ENCODE assay signal across 25 cellular contexts in genomic region chrX:134513091-134513490, GRCh38. TPM values are rescaled to one million over a fixed set of nuclear protein-coding genes. Genes with fewer than 3 reads are reported as not detected.
A peak's percentile ranks its signal among the peaks of the same experiment; 100 is the strongest.
DNase-seq lines count a peak whose midpoint lies in the region; ATAC-seq, FAIRE-seq and TF ChIP-seq lines count a peak whose summit lies in the region.
"Had no signal": no experiment of that assay in that cellular context is flagged by ENCODE, and none has a peak within 500 bp of the region (broad histone marks: within the 10 kb centered on the region; RNA-seq: fewer than 3 reads in every experiment).

No MANE protein-coding gene starts in this region.

- H3K9me3 Mint-ChIP-seq in osteocyte (ENCODE audit: unreplicated experiment): no peaks in the 10 kb centered on the region
- H3K9me3 Mint-ChIP-seq: activated naive CD8-positive, alpha-beta T cell treated with anti-CD3 and anti-CD28 coated beads, Interleukin-2, amount 50 U/mL, for 24 hours; CD4-positive, alpha-beta T cell had no signal

- H3K27me3 ChIP-seq in HCT116 (ENCODE audit: insufficient read depth, low read length) (no peaks in the 10 kb centered on the region), endothelial cell of umbilical vein (ENCODE audit: control insufficient read depth in 2 of 2, insufficient read depth in 2 of 2, low read length in 2 of 2) (no peaks in the 10 kb centered on the region), HepG2 (ENCODE audit: control insufficient read depth in 1 of 2, insufficient read depth in 2 of 2, low read length in 2 of 2) (no peaks in the 10 kb centered on the region)
- H3K27me3 ChIP-seq: body of pancreas, colonic mucosa, sigmoid colon, stomach, tibial nerve had no signal

- CTCF ChIA-PET in HCT116 (lab: Charles Lee) (no interaction called here), RWPE1 (lab: Yijun Ruan, JAX) (no interaction called here), endothelial cell of umbilical vein (lab: Charles Lee) (interaction anchor here (1.0 to 1.6 kb wide), 5 partner anchors 8 to 270 kb away, joined by 3 to 5 read pairs (median 3); no protein-coding TSS in a partner anchor), HepG2 (lab: Yijun Ruan, JAX; ENCODE audit: low intra/inter-chr PET ratio, low total read pairs) (no interaction called here)

- TF ChIP-seq CTCF in HCT116 (IDR thresholded peaks at IDR 0.05 in 2 of 3, conservative IDR thresholded peaks at IDR 0.05 in 1 of 3; ENCODE audit: borderline replicate concordance in 1 of 3, insufficient read depth in 1 of 3, low read depth in 2 of 3, low read length in 2 of 3) (no peak), RWPE1 (conservative IDR thresholded peaks at IDR 0.05; ENCODE audit: low read depth) (no peak), endothelial cell of umbilical vein (IDR thresholded peaks at IDR 0.05; ENCODE audit: extremely low read depth in 1 of 2, insufficient read depth in 1 of 2, low read depth in 1 of 2, low read length in 2 of 2) (no peak), osteocyte (IDR thresholded peaks at IDR 0.05) (no peak), HepG2 (CRISPR knock-in tag; IDR thresholded peaks at IDR 0.05) (no peak)

- DNase-seq in HCT116 (ENCODE audit: low read depth, low spot score): no peak
- no peak for DNase-seq in RWPE1 (ENCODE audit: low spot score)
- DNase-seq in endothelial cell of umbilical vein (ENCODE audit: low read depth, low spot score): no peak
- DNase-seq in osteocyte (ENCODE audit: extremely low spot score, unreplicated experiment): no peak
- DNase-seq in HepG2 (ENCODE audit: low spot score): no peak
- no peak for DNase-seq in activated naive CD4-positive, alpha-beta T cell treated with Interleukin-2 at 50 U/mL for 16 hours
- DNase-seq: activated CD8-positive, alpha-beta T cell treated with anti-CD3 and anti-CD28 coated beads, Interleukin-2, amount 10 ng/mL, durations not matched to agents 7 days and 5 days; activated gamma-delta T cell; activated naive CD8-positive, alpha-beta T cell treated with anti-CD3 and anti-CD28 coated beads, Interleukin-2, amount 50 U/mL, for 24 hours; body of pancreas; CD4-positive, alpha-beta T cell; colonic mucosa; DMS 273 treated with DMSO at 0.1 percent for 48 hours; effector memory CD4-positive, alpha-beta T cell; lower lobe of right lung; NCI-H2029 treated with DMSO at 0.1 percent for 48 hours; NCI-H774; Right ventricle myocardium superior; sigmoid colon; stomach had no signal

- peaks cover 13% of the 10 kb centered on the region for H3K4me1 Mint-ChIP-seq in osteocyte (ENCODE audit: unreplicated experiment)
- H3K4me1 Mint-ChIP-seq: activated naive CD8-positive, alpha-beta T cell treated with anti-CD3 and anti-CD28 coated beads, Interleukin-2, amount 50 U/mL, for 24 hours; neural crest cell had no signal

- H4K20me1 ChIP-seq in HCT116 (ENCODE audit: insufficient read depth): no peaks in the 10 kb centered on the region
- no peaks in the 10 kb centered on the region for H4K20me1 ChIP-seq in endothelial cell of umbilical vein (replicated peaks; ENCODE audit: control insufficient read depth, extremely low read depth, insufficient read depth, low read length)
- no peaks in the 10 kb centered on the region for H4K20me1 ChIP-seq in HepG2 (ENCODE audit: insufficient read depth, low read length)

- ATAC-seq in HCT116: no peak; the same call in 1 of the 2 replicates
- ATAC-seq in HepG2: no peak
- no peak for ATAC-seq in HG02852 (IDR thresholded peaks at IDR 0.05; ENCODE audit: unreplicated experiment)
- ATAC-seq: activated CD4-positive, CD25-positive, alpha-beta regulatory T cell treated with anti-CD3 and anti-CD28 coated beads, Interleukin-2, amount 50 U/mL, for 24 hours; activated CD8-positive, alpha-beta T cell treated with anti-CD3 and anti-CD28 coated beads, Interleukin-2, amount 10 ng/mL, durations not matched to agents 7 days and 5 days; activated naive CD8-positive, alpha-beta T cell treated with anti-CD3 and anti-CD28 coated beads, Interleukin-2, amount 50 U/mL, for 24 hours; body of pancreas; lower lobe of right lung had no signal

- H3K4me2 ChIP-seq in HCT116 (ENCODE audit: low read length): 0 out of 2 replicates have a peak overlapping the region, but pooled peaks have one; percentile 43
- no peak overlapping the region for H3K4me2 ChIP-seq in endothelial cell of umbilical vein (ENCODE audit: insufficient read depth, low read length)
- no peak overlapping the region for H3K4me2 ChIP-seq in HepG2 (ENCODE audit: low read depth, low read length)

- no peak for FAIRE-seq in endothelial cell of umbilical vein (lab: Jason Lieb, UNC)
- no peak for FAIRE-seq in HepG2 (lab: Jason Lieb, UNC)

- intact Hi-C loops in HCT116 (cut with micrococcal nuclease) (no loop called here), endothelial cell of umbilical vein (cut with micrococcal nuclease) (no loop called here), HepG2 (cut with micrococcal nuclease; ENCODE audit: unreplicated experiment) (no loop called here)

- no peak overlapping the region for H3K27ac ChIP-seq in HCT116 (ENCODE audit: low read depth, low read length)
- H3K27ac ChIP-seq in RWPE1: peak overlapping the region; percentile 74
- peak overlapping the region; percentile 75 for H3K27ac ChIP-seq in endothelial cell of umbilical vein (ENCODE audit: insufficient read depth, low read depth, low read length)
- no peak overlapping the region for H3K27ac ChIP-seq in HepG2 (ENCODE audit: extremely low read length, insufficient read depth, low read length)
- H3K27ac ChIP-seq: body of pancreas, colonic mucosa, esophagus muscularis mucosa, lower lobe of right lung, sigmoid colon, stomach, tibial nerve had no signal

- RAD21 ChIA-PET in HCT116 (lab: Charles Lee; ENCODE audit: low non-redundant PET in 1 of 2, low total read pairs in 2 of 2, uncharacterized antibody in 2 of 2, unreplicated experiment in 2 of 2): no interaction called here

- POLR2A ChIA-PET in HCT116 (lab: Charles Lee): no interaction called here
- POLR2A ChIA-PET in RWPE1 (lab: Yijun Ruan, JAX; ENCODE audit: low non-redundant PET): no interaction called here
- POLR2A ChIA-PET in endothelial cell of umbilical vein (lab: Charles Lee): no interaction called here
- POLR2A ChIA-PET in HepG2 (lab: Yijun Ruan, JAX): no interaction called here

- H3K4me1 ChIP-seq in HCT116 (ENCODE audit: control insufficient read depth in 1 of 2, insufficient read depth in 2 of 2, low read length in 2 of 2): peaks cover 4 to 17% of the 10 kb centered on the region in 2 experiments
- peaks cover 10% of the 10 kb centered on the region for H3K4me1 ChIP-seq in endothelial cell of umbilical vein (ENCODE audit: control insufficient read depth, extremely low read depth, insufficient read depth, low read length)
- H3K4me1 ChIP-seq in HepG2 (ENCODE audit: insufficient read depth, low read length): no peaks in the 10 kb centered on the region
- H3K4me1 ChIP-seq: body of pancreas, colonic mucosa, esophagus muscularis mucosa, lower lobe of right lung, sigmoid colon, stomach, tibial nerve had no signal

- TF ChIP-seq RAD21 in HCT116 (IDR thresholded peaks at IDR 0.05; ENCODE audit: low read depth) (no peak), HepG2 (CRISPR knock-in tag; IDR thresholded peaks at IDR 0.05) (no peak)

- H3K4me3 ChIP-seq in HCT116 (replicated peaks in 1 of 2; ENCODE audit: low read depth in 1 of 2, low read length in 2 of 2): no peak overlapping the region
- H3K4me3 ChIP-seq in endothelial cell of umbilical vein (replicated peaks in 1 of 3; ENCODE audit: insufficient read depth in 1 of 3, low read depth in 1 of 3, low read length in 3 of 3): no peak overlapping the region
- no peak overlapping the region for H3K4me3 ChIP-seq in HepG2 (replicated peaks in 1 of 3; ENCODE audit: insufficient read depth in 1 of 3, low read depth in 2 of 3, low read length in 3 of 3)
- H3K4me3 ChIP-seq: body of pancreas, colonic mucosa, esophagus muscularis mucosa, lower lobe of right lung, sigmoid colon, stomach, tibial nerve had no signal

- in situ Hi-C loops in HepG2 (cut with HindIII; ENCODE audit: extremely low pct_ligation_motif_present, low pct_unique_long_range_greater_than_20kb): no loop called here

- no peaks in the 10 kb centered on the region for H3K9me1 ChIP-seq in endothelial cell of umbilical vein (replicated peaks; ENCODE audit: control insufficient read depth, extremely low read depth, insufficient read depth, low read length)

- dilution Hi-C loops in endothelial cell of umbilical vein (cut with MboI; ENCODE audit: extremely low pct_ligation_motif_present, low sequenced_read_pairs): no loop called here

- peak overlapping the region; percentile 20; the same call in 1 of the 2 replicates for H3K9ac ChIP-seq in HCT116 (ENCODE audit: low read length)
- H3K9ac ChIP-seq in endothelial cell of umbilical vein (replicated peaks; ENCODE audit: extremely low read depth, insufficient read depth, low read length): peak overlapping the region; percentile 42
- no peak overlapping the region for H3K9ac ChIP-seq in HepG2 (ENCODE audit: insufficient read depth, low read depth, low read length)

- H2AFZ ChIP-seq in HCT116 (ENCODE audit: low read depth, low read length, poor library complexity, severe bottlenecking): no peak overlapping the region
- H2AFZ ChIP-seq in endothelial cell of umbilical vein (ENCODE audit: low read depth, low read length): no peak overlapping the region
- no peak overlapping the region for H2AFZ ChIP-seq in HepG2 (ENCODE audit: low read length)

- TF ChIP-seq EP300 in HepG2 (IDR thresholded peaks at IDR 0.05; ENCODE audit: low read depth in 2 of 2, low read length in 2 of 2): no peak
- TF ChIP-seq EP300 in HepG2 (CRISPR knock-in tag; IDR thresholded peaks at IDR 0.05; ENCODE audit: borderline replicate concordance): no peak

- 100% methylated on average over 2 of the region's 3 CpGs for WGBS in HepG2 (ENCODE audit: low lambda C conversion rate)

- H3K79me2 ChIP-seq in HCT116 (ENCODE audit: insufficient read depth, low read length): no peaks in the 10 kb centered on the region
- H3K79me2 ChIP-seq in endothelial cell of umbilical vein (ENCODE audit: control insufficient read depth, insufficient read depth, low read length): no peaks in the 10 kb centered on the region
- no peaks in the 10 kb centered on the region for H3K79me2 ChIP-seq in HepG2 (ENCODE audit: insufficient read depth, low read length)

- no peak overlapping the region for H3K4me3 Mint-ChIP-seq in osteocyte (ENCODE audit: unreplicated experiment)
- H3K4me3 Mint-ChIP-seq: activated CD8-positive, alpha-beta T cell treated with anti-CD3 and anti-CD28 coated beads, Interleukin-2, amount 10 ng/mL, durations not matched to agents 7 days and 5 days; activated naive CD8-positive, alpha-beta T cell treated with anti-CD3 and anti-CD28 coated beads, Interleukin-2, amount 50 U/mL, for 24 hours; CD4-positive, alpha-beta T cell; neural crest cell had no signal

- H3K27me3 Mint-ChIP-seq in osteocyte (ENCODE audit: unreplicated experiment): no peaks in the 10 kb centered on the region
- H3K27me3 Mint-ChIP-seq: activated naive CD8-positive, alpha-beta T cell treated with anti-CD3 and anti-CD28 coated beads, Interleukin-2, amount 50 U/mL, for 24 hours; CD4-positive, alpha-beta T cell had no signal

- no TSS peak for BruUV-seq in HCT116 (replicated peaks; lab: Mats Ljungman, UMichigan)
- BruUV-seq in endothelial cell of umbilical vein (replicated peaks; lab: Mats Ljungman, UMichigan): no TSS peak
- BruUV-seq in HepG2 (replicated peaks; lab: Mats Ljungman, UMichigan): no TSS peak

- no peaks in the 10 kb centered on the region for H3K9me2 ChIP-seq in HCT116 (ENCODE audit: insufficient read depth)

- peak overlapping the region; percentile 31 for H3K27ac Mint-ChIP-seq in osteocyte (ENCODE audit: unreplicated experiment)
- H3K27ac Mint-ChIP-seq: activated CD8-positive, alpha-beta T cell treated with anti-CD3 and anti-CD28 coated beads, Interleukin-2, amount 10 ng/mL, durations not matched to agents 7 days and 5 days; activated naive CD8-positive, alpha-beta T cell treated with anti-CD3 and anti-CD28 coated beads, Interleukin-2, amount 50 U/mL, for 24 hours; CD4-positive, alpha-beta T cell had no signal

- no peaks in the 10 kb centered on the region for H3K9me3 ChIP-seq in HCT116 (ENCODE audit: control insufficient read depth in 1 of 2, insufficient read depth in 1 of 2, low read depth in 1 of 2, low read length in 2 of 2)
- no peaks in the 10 kb centered on the region for H3K9me3 ChIP-seq in endothelial cell of umbilical vein (replicated peaks; ENCODE audit: control insufficient read depth, insufficient read depth, low read length)
- no peaks in the 10 kb centered on the region for H3K9me3 ChIP-seq in HepG2 (ENCODE audit: low read length)
- H3K9me3 ChIP-seq: body of pancreas, colonic mucosa, esophagus muscularis mucosa, lower lobe of right lung, sigmoid colon, stomach, tibial nerve had no signal

- H3K36me3 Mint-ChIP-seq in osteocyte (ENCODE audit: unreplicated experiment): no peaks in the 10 kb centered on the region

- H3K36me3 ChIP-seq in HCT116 (ENCODE audit: control insufficient read depth in 1 of 2, insufficient read depth in 2 of 2, low read length in 2 of 2) (no peaks in the 10 kb centered on the region), endothelial cell of umbilical vein (ENCODE audit: control insufficient read depth in 2 of 2, extremely low read depth in 1 of 2, insufficient read depth in 2 of 2, low read length in 2 of 2) (no peaks in the 10 kb centered on the region), HepG2 (replicated peaks in 1 of 2; ENCODE audit: control insufficient read depth in 1 of 2, insufficient read depth in 2 of 2, low read length in 2 of 2) (no peaks in the 10 kb centered on the region)
- H3K36me3 ChIP-seq: colonic mucosa, esophagus muscularis mucosa, lower lobe of right lung, sigmoid colon, stomach, tibial nerve had no signal

- TF ChIP-seq POLR2A in HCT116 (IDR thresholded peaks at IDR 0.05; ENCODE audit: borderline replicate concordance, extremely low read depth, insufficient read depth, insufficient read length) (no peak), endothelial cell of umbilical vein (IDR thresholded peaks at IDR 0.05; ENCODE audit: low read depth, low read length) (no peak), HepG2 (IDR thresholded peaks at IDR 0.05; ENCODE audit: insufficient read depth in 1 of 2, low read depth in 2 of 2, low read length in 2 of 2) (no peak)

RNA-seq across cellular contexts. Expression of gene HPRT1, which starts 53.1 kb away (rescaled TPM):
- total RNA-seq in HCT116 (2021; ENCODE audit: unreplicated experiment) (57.8 TPM), endothelial cell of umbilical vein (43.3 and 51.0 TPM in 2 replicates), osteocyte (14.6 and 18.2 TPM in 2 replicates), HepG2 (2016; rRNA removed; fragmentation: Illumina TruSeq; extraction: Trizol) (4.6 and 13.3 TPM in 2 replicates)
- 48.6 and 61.7 TPM in 2 replicates for polyA plus RNA-seq in HCT116 (2012)
- polyA plus RNA-seq in endothelial cell of umbilical vein (12.0 and 19.2 TPM in 2 replicates), HepG2 (2011; rRNA removed) (21.3 and 25.2 TPM in 2 replicates)
- 29.5 and 34.8 TPM in 2 replicates for polyA plus RNA-seq in endothelial cell of umbilical vein (2011; cell fraction: cytosol; rRNA removed)
- polyA plus RNA-seq in endothelial cell of umbilical vein (2011; cell fraction: nucleus; rRNA removed): 14.2 and 20.4 TPM in 2 replicates
- 55.9 and 73.0 TPM in 2 replicates for polyA plus RNA-seq in endothelial cell of umbilical vein (2012)
- 7.8 and 12.0 TPM in 2 replicates for polyA minus RNA-seq in endothelial cell of umbilical vein
- polyA minus RNA-seq in endothelial cell of umbilical vein (2011; cell fraction: cytosol; rRNA and poly(A)+ RNA removed): 31.9 TPM
- polyA minus RNA-seq in endothelial cell of umbilical vein (2011; cell fraction: nucleus; rRNA and poly(A)+ RNA removed): 3.9 and 7.2 TPM in 2 replicates
- 13.4 and 14.5 TPM in 2 replicates for total RNA-seq in HepG2 (2016; cell fraction: cytosol; rRNA removed; fragmentation: Illumina TruSeq; extraction: Trizol; ENCODE audit: low read depth)
- total RNA-seq in HepG2 (2016; cell fraction: insoluble cytoplasmic fraction; rRNA removed; fragmentation: Illumina TruSeq; extraction: Trizol): 5.2 and 15.1 TPM in 2 replicates
- 6.1 TPM in 2 replicates for total RNA-seq in HepG2 (2016; cell fraction: membrane; rRNA removed; fragmentation: Illumina TruSeq; extraction: Trizol)
- total RNA-seq in HepG2 (2016; cell fraction: nucleus; rRNA removed; fragmentation: Illumina TruSeq; extraction: Trizol): 7.8 TPM in 2 replicates
- polyA plus RNA-seq in HepG2 (2011; cell fraction: cytosol; rRNA removed): 10.8 and 17.9 TPM in 2 replicates
- polyA plus RNA-seq in HepG2 (2011; cell fraction: nucleus; rRNA removed): 5.2 and 8.4 TPM in 2 replicates
- polyA plus RNA-seq in HepG2 (2012): 67.8 and 88.5 TPM in 2 replicates
- 5.5 and 6.8 TPM in 2 replicates for polyA plus RNA-seq in HepG2 (2016; cell fraction: cytosol; fragmentation: Illumina TruSeq; extraction: Trizol; ENCODE audit: low read depth)
- 52.6 and 54.1 TPM in 2 replicates for polyA plus RNA-seq in HepG2 (2016; cell fraction: insoluble cytoplasmic fraction; fragmentation: Illumina TruSeq; extraction: Trizol; ENCODE audit: low read depth)
- polyA plus RNA-seq in HepG2 (2016; cell fraction: membrane; fragmentation: Illumina TruSeq; extraction: Trizol; ENCODE audit: low read depth): 14.1 and 14.5 TPM in 2 replicates
- polyA plus RNA-seq in HepG2 (2016; cell fraction: nucleus; fragmentation: Illumina TruSeq; extraction: Trizol; ENCODE audit: insufficient read depth, low read depth): 23.0 and 24.4 TPM in 2 replicates
- 4.3 and 14.3 TPM in 2 replicates for polyA minus RNA-seq in HepG2 (2011; rRNA and poly(A)+ RNA removed; ENCODE audit: low replicate concordance)
- polyA minus RNA-seq in HepG2 (2011; cell fraction: cytosol; rRNA and poly(A)+ RNA removed): 13.1 and 21.0 TPM in 2 replicates
- 13.9 and 15.9 TPM in 2 replicates for polyA minus RNA-seq in HepG2 (2011; cell fraction: nucleus; rRNA and poly(A)+ RNA removed)

Comparison
In these comparisons a context has a peak if more than half of its experiments do, and no peak if none do; other contexts are left out.
1. H3K27ac ChIP-seq: peak in RWPE1 (single experiment) and endothelial cell of umbilical vein (single experiment); none in HCT116 (single experiment) and HepG2 (single experiment).